20 cellular contexts compared by ENCODE assay signal in the genomic region with DNA sequence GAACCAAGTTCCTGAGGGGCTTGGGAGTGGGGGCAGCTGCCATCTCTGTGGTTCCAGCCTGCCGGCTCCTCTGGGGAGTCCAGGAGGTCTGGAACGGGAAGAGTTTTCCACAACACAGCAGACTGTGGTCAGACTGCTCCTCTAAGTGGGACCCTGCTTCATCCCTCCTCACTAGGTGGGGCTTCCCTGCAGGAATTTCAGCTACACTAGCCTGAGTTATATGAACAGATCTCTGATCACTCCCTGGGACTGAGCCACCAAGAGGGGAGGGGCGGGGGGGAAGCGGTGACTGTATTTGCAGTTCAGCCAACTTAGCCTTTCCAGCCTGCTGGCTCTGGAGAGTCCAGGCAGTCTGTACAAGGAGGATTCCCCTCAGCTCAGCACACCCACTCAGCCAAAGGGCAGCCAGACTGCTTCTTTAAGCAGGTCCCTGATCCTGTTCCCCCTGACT. TPM values are rescaled to one million over a fixed set of nuclear protein-coding genes. Genes with fewer than 3 reads are reported as not detected.
A peak's percentile ranks its signal among the peaks of the same experiment; 100 is the strongest.
DNase-seq lines count a peak whose midpoint lies in the region; ATAC-seq and TF ChIP-seq lines count a peak whose summit lies in the region.
"Had no signal": no experiment of that assay in that cellular context is flagged by ENCODE, and none has a peak within 500 bp of the region (broad histone marks: within the 10 kb centered on the region; RNA-seq: fewer than 3 reads in every experiment).

No MANE protein-coding gene starts in this region.

- H2AFZ ChIP-seq in osteoblast (ENCODE audit: low read length), result no peak overlapping the region
- no peak overlapping the region for H2AFZ ChIP-seq in smooth muscle cell (ENCODE audit: low read depth)

- H3K79me2 ChIP-seq in osteoblast (ENCODE audit: insufficient read depth, low read length), result no peaks in the 10 kb centered on the region
- H3K79me2 ChIP-seq in smooth muscle cell (ENCODE audit: low read depth), result no peaks in the 10 kb centered on the region

- DNase-seq in adipocyte (ENCODE audit: low read depth) (no peak), fibroblast of the aortic adventitia (ENCODE audit: low read depth) (peak; percentile 45), osteoblast (ENCODE audit: insufficient read length, low spot score, missing footprints) (peak; percentile 83), NCI-H2171 (lab: John Stamatoyannopoulos, UW) (no peak), smooth muscle cell (lab: John Stamatoyannopoulos, UW; ENCODE audit: unreplicated experiment) (no peak)
- DNase-seq: activated CD4-positive, alpha-beta T cell treated with anti-CD3 and anti-CD28 coated beads, Interleukin-2, amount 50 U/mL, for 4 hours; activated naive CD4-positive, alpha-beta T cell treated with anti-CD3 and anti-CD28 coated beads for 36 hours; activated T-cell treated with anti-CD3 and anti-CD28 coated beads, Interleukin-2, amount 50 U/mL, for 1 hour; effector CD4-positive, alpha-beta T cell; GDM1; NCI-H2029; NCI-H524 had no signal

- H3K36me3 ChIP-seq in HEK293 (ENCODE audit: control insufficient read depth in 2 of 2, insufficient read depth in 1 of 2, low read length in 2 of 2) (no peaks in the 10 kb centered on the region), adipocyte (ENCODE audit: control insufficient read depth, insufficient read depth, low read length, severe bottlenecking) (no peaks in the 10 kb centered on the region), osteoblast (ENCODE audit: insufficient read depth, low read length) (no peaks in the 10 kb centered on the region), smooth muscle cell (ENCODE audit: low read depth) (no peaks in the 10 kb centered on the region)
- H3K36me3 ChIP-seq: cardiac muscle cell, tibial nerve had no signal

- no peak overlapping the region for H3K27ac ChIP-seq in HEK293 (ENCODE audit: extremely low read depth, low read depth, low read length)
- no peak overlapping the region for H3K27ac ChIP-seq in osteoblast (ENCODE audit: low read depth, low read length)
- no peak overlapping the region for H3K27ac ChIP-seq in smooth muscle cell (ENCODE audit: low read depth)
- H3K27ac ChIP-seq: cardiac muscle cell, SK-N-MC, tibial nerve had no signal

- ATAC-seq in HG03354 (IDR thresholded peaks at IDR 0.05; ENCODE audit: poor library complexity, severe bottlenecking, unreplicated experiment) (no peak), GM21360 (IDR thresholded peaks at IDR 0.05; ENCODE audit: unreplicated experiment) (no peak)
- ATAC-seq: natural killer cell treated with Interleukin-12 subunit alpha and Interleukin-12 subunit beta and Interleukin-15 and Interleukin-18, amount 100 ng/mL, for 72 hours; stimulated activated memory B cell treated with anti-CD40 and anti-IgM and Interleukin-4, amounts not matched to agents 10 μg/mL and 1 μg/mL and 100 μg/mL, for 72 hours had no signal

- no peaks in the 10 kb centered on the region for H3F3A ChIP-seq in smooth muscle cell (ENCODE audit: low read depth)

- H4K20me1 ChIP-seq in osteoblast (ENCODE audit: insufficient read depth, low read length), result no peaks in the 10 kb centered on the region
- H4K20me1 ChIP-seq in smooth muscle cell (ENCODE audit: low read depth), result no peaks in the 10 kb centered on the region

- H3K4me3 ChIP-seq in HEK293 (ENCODE audit: low read depth, low read length), result no peak overlapping the region
- H3K4me3 ChIP-seq in adipocyte (ENCODE audit: low read length), result no peak overlapping the region
- H3K4me3 ChIP-seq in fibroblast of the aortic adventitia (ENCODE audit: low read depth, low read length), result no peak overlapping the region
- no peak overlapping the region for H3K4me3 ChIP-seq in osteoblast (ENCODE audit: insufficient read depth, low read length)
- H3K4me3 ChIP-seq in smooth muscle cell, result no peak overlapping the region
- H3K4me3 ChIP-seq: cardiac muscle cell, SK-N-MC, tibial nerve had no signal

- no peaks in the 10 kb centered on the region for H3K27me3 ChIP-seq in adipocyte (replicated peaks; ENCODE audit: control insufficient read depth, insufficient read depth, low read length)
- no peaks in the 10 kb centered on the region for H3K27me3 ChIP-seq in osteoblast (ENCODE audit: insufficient read depth, low read length)
- H3K27me3 ChIP-seq in smooth muscle cell (ENCODE audit: low read depth), result no peaks in the 10 kb centered on the region
- H3K27me3 ChIP-seq: cardiac muscle cell, tibial nerve had no signal

- H3K9ac ChIP-seq in adipocyte (ENCODE audit: low read length) (peak overlapping the region; percentile 49), smooth muscle cell (ENCODE audit: low read depth) (no peak overlapping the region)

- POLR2A ChIA-PET in HEK293 (lab: Yijun Ruan, JAX), result interaction anchor here (0.6 to 1.9 kb wide), 2 partner anchors 19 to 305 kb away, joined by 3 to 7 read pairs; partner anchors contain the start of gene DTWD2

- 64% methylated on average over 4 of the region's 4 CpGs for WGBS in smooth muscle cell (ENCODE audit: low lambda C conversion rate)

- H3K9me3 ChIP-seq in HEK293 (ENCODE audit: control insufficient read depth, insufficient read depth, low read depth, low read length) (no peaks in the 10 kb centered on the region), adipocyte (ENCODE audit: control insufficient read depth, low read length) (no peaks in the 10 kb centered on the region), osteoblast (ENCODE audit: low read depth, low read length) (no peaks in the 10 kb centered on the region), smooth muscle cell (replicated peaks; ENCODE audit: low read depth) (no peaks in the 10 kb centered on the region)
- H3K9me3 ChIP-seq: tibial nerve had no signal

- peaks cover 18% of the 10 kb centered on the region for H3K4me1 ChIP-seq in HEK293 (ENCODE audit: control insufficient read depth, insufficient read depth, low read length)
- H3K4me1 ChIP-seq in adipocyte (ENCODE audit: control insufficient read depth, insufficient read depth, low read length), result peaks cover 12% of the 10 kb centered on the region
- H3K4me1 ChIP-seq in osteoblast (ENCODE audit: insufficient read depth, low read length), result no peaks in the 10 kb centered on the region
- no peaks in the 10 kb centered on the region for H3K4me1 ChIP-seq in smooth muscle cell (ENCODE audit: low read depth)

- CTCF ChIA-PET in HEK293 (lab: Yijun Ruan, JAX), result no interaction called here

- no peak for TF ChIP-seq CTCF in HEK293 (tag by site-specific recombination; IDR thresholded peaks at IDR 0.05)
- TF ChIP-seq CTCF in fibroblast of the aortic adventitia (IDR thresholded peaks at IDR 0.05; ENCODE audit: insufficient read depth, low read length), result no peak
- TF ChIP-seq CTCF in osteoblast (IDR thresholded peaks at IDR 0.05; ENCODE audit: extremely low read depth, low read depth, low read length), result no peak
- TF ChIP-seq CTCF in smooth muscle cell (IDR thresholded peaks at IDR 0.05; ENCODE audit: borderline replicate concordance, insufficient read depth, poor library complexity, severe bottlenecking), result no peak

- H3K4me2 ChIP-seq in osteoblast (ENCODE audit: insufficient read depth, low read length) (no peak overlapping the region), smooth muscle cell (no peak overlapping the region)

TF ChIP-seq in HEK293, 187 proteins besides CTCF, POLR2A, EP300 and RAD21 (continues in another document):
- TF ChIP-seq ZNF391 (tag by site-specific recombination; IDR thresholded peaks at IDR 0.05; ENCODE audit: borderline replicate concordance, low read depth), result no peak
- TF ChIP-seq ZNF658 (tag by site-specific recombination; IDR thresholded peaks at IDR 0.05), result no peak
- no peak for TF ChIP-seq ZNF416 (tag by site-specific recombination; IDR thresholded peaks at IDR 0.05)
- no peak for TF ChIP-seq ZSCAN4 (tag by site-specific recombination; IDR thresholded peaks at IDR 0.05)
- no peak for TF ChIP-seq ZNF202 (tag by site-specific recombination; IDR thresholded peaks at IDR 0.05; ENCODE audit: borderline replicate concordance)
- no peak for TF ChIP-seq HOXA7 (CRISPR knock-in tag; IDR thresholded peaks at IDR 0.05; ENCODE audit: borderline replicate concordance)
- TF ChIP-seq ZNF214 (tag by site-specific recombination; IDR thresholded peaks at IDR 0.05; ENCODE audit: borderline replicate concordance), result no peak
- TF ChIP-seq, protein P1, sequence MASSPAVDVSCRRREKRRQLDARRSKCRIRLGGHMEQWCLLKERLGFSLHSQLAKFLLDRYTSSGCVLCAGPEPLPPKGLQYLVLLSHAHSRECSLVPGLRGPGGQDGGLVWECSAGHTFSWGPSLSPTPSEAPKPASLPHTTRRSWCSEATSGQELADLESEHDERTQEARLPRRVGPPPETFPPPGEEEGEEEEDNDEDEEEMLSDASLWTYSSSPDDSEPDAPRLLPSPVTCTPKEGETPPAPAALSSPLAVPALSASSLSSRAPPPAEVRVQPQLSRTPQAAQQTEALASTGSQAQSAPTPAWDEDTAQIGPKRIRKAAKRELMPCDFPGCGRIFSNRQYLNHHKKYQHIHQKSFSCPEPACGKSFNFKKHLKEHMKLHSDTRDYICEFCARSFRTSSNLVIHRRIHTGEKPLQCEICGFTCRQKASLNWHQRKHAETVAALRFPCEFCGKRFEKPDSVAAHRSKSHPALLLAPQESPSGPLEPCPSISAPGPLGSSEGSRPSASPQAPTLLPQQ (tag by site-specific recombination; IDR thresholded peaks at IDR 0.05), result 0 out of 2 replicates have a peak, but pooled peaks have one; percentile 27
- TF ChIP-seq ZXDB (tag by site-specific recombination; IDR thresholded peaks at IDR 0.05), result no peak
- TF ChIP-seq ZNF112 (tag by site-specific recombination; IDR thresholded peaks at IDR 0.05), result no peak
- no peak for TF ChIP-seq ZSCAN16 (tag by site-specific recombination; IDR thresholded peaks at IDR 0.05)
- TF ChIP-seq ZNF549 (tag by site-specific recombination; IDR thresholded peaks at IDR 0.05), result no peak
- TF ChIP-seq YY2 (tag by site-specific recombination; IDR thresholded peaks at IDR 0.05), result no peak
- no peak for TF ChIP-seq ZNF48 (tag by site-specific recombination; IDR thresholded peaks at IDR 0.05)

RNA-seq across cellular contexts. Expression of gene DTWD2, which starts 19.4 kb away (rescaled TPM):
- total RNA-seq in fibroblast of the aortic adventitia (ENCODE audit: low replicate concordance), result 7.7 and 9.0 TPM in 2 replicates
- total RNA-seq in osteoblast, result 8.0 and 11.6 TPM in 2 replicates
- 1.7 and 3.0 TPM in 2 replicates for total RNA-seq in smooth muscle cell
- 0.58 and 0.71 TPM in 2 replicates for polyA plus RNA-seq in smooth muscle cell

Comparison
In these comparisons a context has a peak if more than half of its experiments do, and no peak if none do; other contexts are left out.
1. DNase-seq: peak in fibroblast of the aortic adventitia (single experiment) and osteoblast (single experiment); none in adipocyte (single experiment), NCI-H2171 (single experiment) and smooth muscle cell (single experiment).